1 cellular context compared by ENCODE assay signal in genomic region chr1:3597599-3597964, GRCh38.
TF ChIP-seq lines count a peak whose summit lies in the region.

No MANE protein-coding gene starts in this region.

TF ChIP-seq in IMR-90, 13 proteins besides CTCF, POLR2A, EP300 and RAD21 (continued from another document):
- TF ChIP-seq SMC3 (IDR thresholded peaks at IDR 0.05; ENCODE audit: low read depth, low read length) (no peak), CHD1 (IDR thresholded peaks at IDR 0.05; ENCODE audit: low read depth, low read length) (no peak)
